Comparison of ENCODE assay signal across 2 cellular contexts in the genomic region with DNA sequence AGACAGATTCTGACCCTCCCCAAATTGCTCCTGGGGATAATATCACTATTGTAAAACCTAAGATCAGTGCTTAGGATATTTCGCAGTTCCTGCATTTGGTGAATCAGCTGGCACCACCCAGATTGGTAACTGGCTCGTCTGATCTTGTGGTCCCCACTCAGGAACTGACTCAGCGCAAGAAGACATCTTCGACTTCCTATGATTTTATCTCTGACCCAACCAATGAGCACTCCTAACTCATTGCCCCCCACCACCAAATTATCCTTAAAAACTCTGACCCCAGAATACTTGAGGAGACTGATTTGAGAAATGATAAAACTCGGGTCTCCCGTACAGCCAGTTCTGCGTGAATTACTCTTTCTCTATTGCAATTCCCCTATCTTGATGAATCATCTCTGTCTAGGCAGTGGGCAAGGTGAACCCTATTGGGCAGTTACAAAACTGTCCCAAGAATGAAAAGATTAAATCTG.
TF ChIP-seq lines count a peak whose summit lies in the region.

No MANE protein-coding gene starts in this region.

TF ChIP-seq in SK-N-SH treated with all-trans-retinoic acid at 6 μM for 48 hours, 23 proteins besides CTCF, POLR2A, EP300 and RAD21 (continued from another document):
- TF ChIP-seq ZNF565 (CRISPR knock-in tag; conservative IDR thresholded peaks at IDR 0.05; ENCODE audit: low read depth) (no peak), ZC3H10 (CRISPR knock-in tag; IDR thresholded peaks at IDR 0.05) (no peak), ZNF70 (CRISPR knock-in tag; IDR thresholded peaks at IDR 0.05) (no peak), OSR1 (CRISPR knock-in tag; IDR thresholded peaks at IDR 0.05) (no peak)

TF ChIP-seq in HepG2, 621 proteins besides CTCF, POLR2A, EP300 and RAD21:
- TF ChIP-seq, protein P1, sequence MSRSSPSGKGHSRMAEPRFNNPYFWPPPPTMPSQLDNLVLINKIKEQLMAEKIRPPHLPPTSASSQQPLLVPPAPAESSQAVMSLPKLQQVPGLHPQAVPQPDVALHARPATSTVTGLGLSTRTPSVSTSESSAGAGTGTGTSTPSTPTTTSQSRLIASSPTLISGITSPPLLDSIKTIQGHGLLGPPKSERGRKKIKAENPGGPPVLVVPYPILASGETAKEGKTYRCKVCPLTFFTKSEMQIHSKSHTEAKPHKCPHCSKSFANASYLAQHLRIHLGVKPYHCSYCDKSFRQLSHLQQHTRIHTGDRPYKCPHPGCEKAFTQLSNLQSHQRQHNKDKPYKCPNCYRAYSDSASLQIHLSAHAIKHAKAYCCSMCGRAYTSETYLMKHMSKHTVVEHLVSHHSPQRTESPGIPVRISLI (CRISPR knock-in tag; IDR thresholded peaks at IDR 0.05; ENCODE audit: borderline replicate concordance): no peak
- TF ChIP-seq NFIB (CRISPR knock-in tag; IDR thresholded peaks at IDR 0.05; ENCODE audit: borderline replicate concordance): no peak
- TF ChIP-seq ZNF616 (CRISPR knock-in tag; IDR thresholded peaks at IDR 0.05; ENCODE audit: low read depth): no peak
- no peak for TF ChIP-seq MTF2 (CRISPR knock-in tag; IDR thresholded peaks at IDR 0.05; ENCODE audit: borderline replicate concordance)
- TF ChIP-seq, protein P2, sequence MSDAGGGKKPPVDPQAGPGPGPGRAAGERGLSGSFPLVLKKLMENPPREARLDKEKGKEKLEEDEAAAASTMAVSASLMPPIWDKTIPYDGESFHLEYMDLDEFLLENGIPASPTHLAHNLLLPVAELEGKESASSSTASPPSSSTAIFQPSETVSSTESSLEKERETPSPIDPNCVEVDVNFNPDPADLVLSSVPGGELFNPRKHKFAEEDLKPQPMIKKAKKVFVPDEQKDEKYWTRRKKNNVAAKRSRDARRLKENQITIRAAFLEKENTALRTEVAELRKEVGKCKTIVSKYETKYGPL (CRISPR knock-in tag; IDR thresholded peaks at IDR 0.05): no peak
TF ChIP-seq in HepG2: peak in this region for 0.
